Comparison of ENCODE assay signal across 20 cellular contexts in genomic region chr2:120502761-120503160, GRCh38.
"Had no signal": no experiment of that assay in that cellular context is flagged by ENCODE, and none has a peak within 500 bp of the region (broad histone marks: within the 10 kb centered on the region; RNA-seq: fewer than 3 reads in every experiment).

No MANE protein-coding gene starts in this region.

- H3K9me3 ChIP-seq: gastroesophageal sphincter, left ventricle myocardium inferior, lower lobe of right lung, neutrophil, testis, tibial nerve, upper lobe of right lung, vagina had no signal

- ATAC-seq: esophagus mucosa, gastroesophageal sphincter, lower lobe of right lung, natural killer cell, sciatic nerve, upper lobe of right lung had no signal

- H3K36me3 Mint-ChIP-seq: memory B cell, mesothelial cell of epicardium, natural killer cell had no signal

- DNase-seq: cortex of kidney; dorsolateral prefrontal cortex; effector CD8-positive, alpha-beta T cell; glutamatergic neuron; islet precursor cell; left ventricle myocardium inferior; lower lobe of right lung; natural killer cell; stimulated activated CD4-positive, alpha-beta T cell treated with anti-CD3 and anti-CD28 coated beads, Interleukin-2, amount 100 ng/mL, for 24 hours; stimulated activated naive CD4-positive, alpha-beta T cell treated with Interleukin-2 at 50 U/mL for 16 hours; testis; upper lobe of right lung had no signal

- H3K36me3 ChIP-seq: gastroesophageal sphincter, left ventricle myocardium inferior, lower lobe of right lung, neutrophil, tibial nerve, upper lobe of right lung, vagina had no signal

- H3K4me3 ChIP-seq: dorsolateral prefrontal cortex, gastroesophageal sphincter, left ventricle myocardium inferior, lower lobe of right lung, testis, tibial nerve, upper lobe of right lung, vagina had no signal

- H3K4me3 Mint-ChIP-seq: memory B cell, mesothelial cell of epicardium, natural killer cell had no signal

- H3K4me1 ChIP-seq: gastroesophageal sphincter, lower lobe of right lung, testis, tibial nerve, upper lobe of right lung, vagina had no signal

- H3K27ac Mint-ChIP-seq: memory B cell, mesothelial cell of epicardium, natural killer cell had no signal

- H3K27me3 ChIP-seq: dorsolateral prefrontal cortex, gastroesophageal sphincter, neutrophil, testis, tibial nerve, upper lobe of right lung, vagina had no signal

- H3K27ac ChIP-seq: dorsolateral prefrontal cortex, gastroesophageal sphincter, lower lobe of right lung, neutrophil, testis, tibial nerve, upper lobe of right lung, vagina had no signal

- H3K4me1 Mint-ChIP-seq: memory B cell, mesothelial cell of epicardium, natural killer cell had no signal

- H3K9me3 Mint-ChIP-seq: memory B cell, mesothelial cell of epicardium, natural killer cell had no signal
